In genomic region chr4:176443117-176443516, GRCh38 we compare ENCODE assay signal across 15 cellular contexts.
DNase-seq lines count a peak whose midpoint lies in the region; FAIRE-seq and TF ChIP-seq lines count a peak whose summit lies in the region.
"Had no signal": no experiment of that assay in that cellular context is flagged by ENCODE, and none has a peak within 500 bp of the region (broad histone marks: within the 10 kb centered on the region; RNA-seq: fewer than 3 reads in every experiment).

No MANE protein-coding gene starts in this region.

- no peaks in the 10 kb centered on the region for H3K27me3 ChIP-seq in SJCRH30
- H3K27me3 ChIP-seq: Peyer's patch had no signal

- H3K4me1 ChIP-seq in SJCRH30, result peaks cover 18% of the 10 kb centered on the region
- H3K4me1 ChIP-seq: Peyer's patch had no signal

- intact Hi-C loops in posterior cingulate gyrus (cut with DNase I), result no loop called here

- no peak for TF ChIP-seq CTCF in fibroblast of mammary gland (conservative IDR thresholded peaks at IDR 0.05; ENCODE audit: control insufficient read depth, insufficient read depth, low read depth, low read length)

- DNase-seq in H54 (ENCODE audit: insufficient read length, low spot score) (no peak), SJCRH30 (peak; percentile 30 to 62), fibroblast of mammary gland (ENCODE audit: low read depth) (peak; percentile 95), smooth muscle cell of the brain vasculature (ENCODE audit: low read depth, low spot score) (peak; percentile 46), GM19240 (ENCODE audit: insufficient read length, low spot score) (no peak), posterior cingulate gyrus (no peak)
- DNase-seq in activated effector memory CD4-positive, alpha-beta T cell treated with Interleukin-2 at 50 U/mL for 16 hours, result no peak
- DNase-seq: activated naive CD8-positive, alpha-beta T cell treated with anti-CD3 and anti-CD28 coated beads, Interleukin-2, amount 50 U/mL, for 24 hours; DND-41; endodermal cell; mucosa of descending colon; Peyer's patch; retina had no signal

- FAIRE-seq in H54 (lab: Jason Lieb, UNC), result peak; percentile 91
- FAIRE-seq: TTC549 had no signal

- H3K4me3 ChIP-seq in SJCRH30 (no peak overlapping the region), fibroblast of mammary gland (ENCODE audit: control insufficient read depth, low read depth, low read length) (no peak overlapping the region)
- H3K4me3 ChIP-seq: mucosa of descending colon, Peyer's patch, thoracic aorta had no signal

- peak overlapping the region; percentile 47 for H3K27ac ChIP-seq in SJCRH30
- H3K27ac ChIP-seq: Peyer's patch, thoracic aorta had no signal

- no peaks in the 10 kb centered on the region for H3K9me3 ChIP-seq in SJCRH30 (replicated peaks)
- H3K9me3 ChIP-seq: mucosa of descending colon, Peyer's patch, thoracic aorta had no signal

- no peaks in the 10 kb centered on the region for H3K36me3 ChIP-seq in SJCRH30
- H3K36me3 ChIP-seq: Peyer's patch, thoracic aorta had no signal

- no peak for TF ChIP-seq POLR2A in H54 (IDR thresholded peaks at IDR 0.05; ENCODE audit: low read depth, low read length)

Comparison
In these comparisons a context has a peak if more than half of its experiments do, and no peak if none do; other contexts are left out.
1. DNase-seq: peak in SJCRH30 (2 of 2), fibroblast of mammary gland (single experiment) and smooth muscle cell of the brain vasculature (single experiment); none in H54 (single experiment), GM19240 (single experiment), posterior cingulate gyrus (0 of 10) and activated effector memory CD4-positive, alpha-beta T cell treated with Interleukin-2 at 50 U/mL for 16 hours (single experiment).